8 cellular contexts compared by ENCODE assay signal in the genomic region with DNA sequence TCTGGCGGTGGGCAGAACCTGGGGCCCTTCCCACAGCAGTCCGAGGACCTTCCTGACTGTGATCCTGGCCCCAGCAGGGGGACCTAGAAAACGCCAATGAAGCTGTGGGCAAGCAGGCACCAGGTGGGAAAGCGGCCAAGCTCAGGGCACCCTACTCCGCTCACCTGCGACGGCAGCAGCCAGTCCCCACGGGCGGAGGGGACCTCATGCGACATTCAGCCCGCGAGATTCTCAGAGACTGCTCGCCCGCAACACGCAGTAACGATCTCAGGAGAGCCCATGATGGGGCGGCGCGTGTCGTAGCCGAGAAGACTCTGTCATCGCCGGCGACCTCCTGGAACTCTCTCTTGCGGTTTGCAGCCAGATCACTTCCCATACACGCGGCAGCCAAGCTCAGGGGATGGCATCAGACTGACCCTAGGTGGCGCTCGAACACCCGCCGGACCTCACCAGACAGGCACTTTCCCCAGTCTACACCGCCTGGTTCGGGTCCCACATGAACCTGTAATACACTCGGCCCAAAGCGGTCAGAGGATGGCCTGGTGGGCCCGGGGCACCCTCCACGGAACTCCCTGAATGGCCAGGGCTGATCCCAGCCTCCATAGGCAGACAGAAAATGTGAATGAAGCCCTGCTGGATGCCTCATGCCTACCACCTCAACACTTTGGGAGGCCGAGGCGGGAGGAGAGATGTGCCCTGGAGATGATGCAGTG. TPM values are rescaled to one million over a fixed set of nuclear protein-coding genes. Genes with fewer than 3 reads are reported as not detected.
DNase-seq lines count a peak whose midpoint lies in the region; ATAC-seq and TF ChIP-seq lines count a peak whose summit lies in the region.

No MANE protein-coding gene starts in this region.

- no peak overlapping the region for H3K27ac Mint-ChIP-seq in glutamatergic neuron (ENCODE audit: unreplicated experiment)

- H3K4me2 ChIP-seq in osteoblast (ENCODE audit: insufficient read depth, low read length) = peak overlapping the region; percentile 80

- H3K27me3 ChIP-seq in SJSA1 (replicated peaks) (no peaks in the 10 kb centered on the region), osteoblast (ENCODE audit: insufficient read depth, low read length) (no peaks in the 10 kb centered on the region)

- peaks cover 3% of the 10 kb centered on the region for H3K9me3 ChIP-seq in SJSA1 (replicated peaks)
- no peaks in the 10 kb centered on the region for H3K9me3 ChIP-seq in osteoblast (ENCODE audit: low read depth, low read length)

- no peaks in the 10 kb centered on the region for H4K20me1 ChIP-seq in osteoblast (ENCODE audit: insufficient read depth, low read length)

- H3K4me1 ChIP-seq in SJSA1 (replicated peaks) (peaks cover 7% of the 10 kb centered on the region; the same call in 1 of the 2 replicates), osteoblast (ENCODE audit: insufficient read depth, low read length) (no peaks in the 10 kb centered on the region)

- H3K27ac ChIP-seq in SJSA1 = no peak overlapping the region
- peak overlapping the region; percentile 23 for H3K27ac ChIP-seq in osteoblast (ENCODE audit: low read depth, low read length)

- H3K4me1 Mint-ChIP-seq in glutamatergic neuron (ENCODE audit: low read depth, unreplicated experiment) = no peaks in the 10 kb centered on the region

- DNase-seq in G401 (ENCODE audit: low spot score) = peak; percentile 84
- peak; percentile 51 for DNase-seq in HuH-7 (ENCODE audit: low spot score)
- DNase-seq in SJSA1 (ENCODE audit: low read depth in 1 of 2, low spot score in 2 of 2) = peak; percentile 37 to 63
- peak; percentile 88 for DNase-seq in activated naive CD4-positive, alpha-beta T cell treated with Interleukin-2 at 50 U/mL for 16 hours
- peak; percentile 84 for DNase-seq in glutamatergic neuron
- DNase-seq in osteoblast (ENCODE audit: insufficient read length, low spot score, missing footprints) = peak; percentile 98
- DNase-seq in superior temporal gyrus (ENCODE audit: extremely low spot score) = peak; percentile 70

- TF ChIP-seq CTCF in glutamatergic neuron (IDR thresholded peaks at IDR 0.05; ENCODE audit: partially characterized antibody, unreplicated experiment) (peak; percentile 75), osteoblast (IDR thresholded peaks at IDR 0.05; ENCODE audit: extremely low read depth, low read depth, low read length) (peak; percentile 76)

- H3K4me3 ChIP-seq in SJSA1 (no peak overlapping the region), osteoblast (ENCODE audit: insufficient read depth, low read length) (peak overlapping the region; percentile 45)

- peak overlapping the region; percentile 85 for H2AFZ ChIP-seq in osteoblast (ENCODE audit: low read length)

- in situ Hi-C loops in G401 (cut with HindIII; ENCODE audit: low sequenced_read_pairs) = no loop called here

- H3K36me3 ChIP-seq in SJSA1 (no peaks in the 10 kb centered on the region), osteoblast (ENCODE audit: insufficient read depth, low read length) (no peaks in the 10 kb centered on the region)

- no peaks in the 10 kb centered on the region for H3K79me2 ChIP-seq in osteoblast (ENCODE audit: insufficient read depth, low read length)

- H3K27me3 Mint-ChIP-seq in glutamatergic neuron (ENCODE audit: unreplicated experiment) = peaks cover 9% of the 10 kb centered on the region

- ATAC-seq in HG03135 (IDR thresholded peaks at IDR 0.05; ENCODE audit: unreplicated experiment) = no peak

- no peaks in the 10 kb centered on the region for H3K36me3 Mint-ChIP-seq in glutamatergic neuron (ENCODE audit: unreplicated experiment)

- H3K4me3 Mint-ChIP-seq in glutamatergic neuron (ENCODE audit: unreplicated experiment) = peak overlapping the region; percentile 39

- peaks cover 4% of the 10 kb centered on the region for H3K9me3 Mint-ChIP-seq in glutamatergic neuron (ENCODE audit: unreplicated experiment)

RNA-seq across cellular contexts. Expression of a gene that starts 26.5 kb away (rescaled TPM):
- total RNA-seq in G401 (2014; rRNA removed; shearing (Covaris generic)) = 30.0 and 58.1 TPM in 2 replicates
- total RNA-seq in SJSA1 (2014; rRNA removed; shearing (Covaris generic)) = 36.1 and 38.7 TPM in 2 replicates
- total RNA-seq in glutamatergic neuron (ENCODE audit: unreplicated experiment) = 72.2 TPM
- total RNA-seq in osteoblast = 35.8 and 43.0 TPM in 2 replicates

RNA-seq across cellular contexts. Expression of a gene that starts 26.6 kb away (rescaled TPM):
- total RNA-seq in G401 (2014; rRNA removed; shearing (Covaris generic)) = 10.9 and 17.9 TPM in 2 replicates
- 9.7 and 23.7 TPM in 2 replicates for total RNA-seq in SJSA1 (2014; rRNA removed; shearing (Covaris generic))
- total RNA-seq in glutamatergic neuron (ENCODE audit: unreplicated experiment) = 16.3 TPM
- 5.0 and 8.0 TPM in 2 replicates for total RNA-seq in osteoblast

RNA-seq across cellular contexts. Expression of a gene that starts 29.3 kb away (rescaled TPM):
- total RNA-seq in G401 (2014; rRNA removed; shearing (Covaris generic)) = 3.8 and 9.2 TPM in 2 replicates
- 14.8 and 15.4 TPM in 2 replicates for total RNA-seq in SJSA1 (2014; rRNA removed; shearing (Covaris generic))
- total RNA-seq in glutamatergic neuron (ENCODE audit: unreplicated experiment) (27.6 TPM), osteoblast (16.5 and 16.6 TPM in 2 replicates)

RNA-seq across cellular contexts. Expression of a gene that starts 29.4 kb away (rescaled TPM):
- 3.9 and 4.8 TPM in 2 replicates for total RNA-seq in G401 (2014; rRNA removed; shearing (Covaris generic))
- total RNA-seq in SJSA1 (2014; rRNA removed; shearing (Covaris generic)) = 2.1 and 2.4 TPM in 2 replicates
- total RNA-seq in glutamatergic neuron (ENCODE audit: unreplicated experiment) (8.0 TPM), osteoblast (8.7 and 10.6 TPM in 2 replicates)

RNA-seq across cellular contexts. Expression of a gene that starts 41.6 kb away (rescaled TPM):
- total RNA-seq in G401 (2014; rRNA removed; shearing (Covaris generic)) = 70.6 and 99.0 TPM in 2 replicates
- total RNA-seq in SJSA1 (2014; rRNA removed; shearing (Covaris generic)) = 69.4 and 71.1 TPM in 2 replicates
- total RNA-seq in glutamatergic neuron (ENCODE audit: unreplicated experiment) (116 TPM), osteoblast (50.4 and 52.5 TPM in 2 replicates)
